13 cellular contexts compared by ENCODE assay signal in the genomic region with DNA sequence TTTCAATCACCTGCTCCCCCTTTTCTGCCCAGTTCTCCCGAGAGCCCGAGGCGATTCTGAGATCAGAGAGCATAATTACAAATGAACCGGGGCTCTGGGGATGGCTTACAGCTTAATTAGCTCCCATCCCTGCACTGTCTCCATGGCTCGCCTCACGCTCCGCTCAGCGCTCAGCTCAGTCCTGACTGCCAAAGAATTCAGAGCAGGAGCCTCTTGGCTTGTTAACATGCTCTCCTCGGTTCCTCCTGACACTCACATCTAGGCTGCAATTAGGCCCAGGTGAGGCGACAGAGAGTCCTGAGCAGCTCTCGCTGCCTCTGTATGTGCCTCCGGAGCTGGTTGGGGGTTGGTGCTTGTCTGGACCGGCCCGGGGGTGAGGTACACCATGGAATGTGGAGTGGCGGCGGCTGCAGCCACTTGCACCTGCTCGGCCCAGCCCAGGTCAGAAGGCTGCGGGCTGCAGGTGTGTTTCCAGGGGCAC.
DNase-seq lines count a peak whose midpoint lies in the region; ATAC-seq and TF ChIP-seq lines count a peak whose summit lies in the region.
"Had no signal": no experiment of that assay in that cellular context is flagged by ENCODE, and none has a peak within 500 bp of the region (broad histone marks: within the 10 kb centered on the region; RNA-seq: fewer than 3 reads in every experiment).

No MANE protein-coding gene starts in this region.

- TF ChIP-seq POLR2A in ovary (IDR thresholded peaks at IDR 0.05): no peak

- no peak overlapping the region for H3K4me3 ChIP-seq in lower lobe of right lung
- H3K4me3 ChIP-seq in ovary: no peak overlapping the region
- no peak overlapping the region for H3K4me3 ChIP-seq in tibial artery
- H3K4me3 ChIP-seq: K562 had no signal

- H3K4me1 ChIP-seq in lower lobe of right lung (peaks cover 40% of the 10 kb centered on the region), ovary (ENCODE audit: insufficient read depth) (no peaks in the 10 kb centered on the region), tibial artery (no peaks in the 10 kb centered on the region)

- H3K27me3 Mint-ChIP-seq in natural killer cell treated with Interleukin-12 subunit alpha and Interleukin-12 subunit beta and Interleukin-15 and Interleukin-18, amount 100 ng/mL, for 72 hours: peaks cover 16 to 28% of the 10 kb centered on the region in 2 donors
- peaks cover 6 to 11% of the 10 kb centered on the region in 2 donors for H3K27me3 Mint-ChIP-seq in natural killer cell (ENCODE audit: low read depth in 2 of 2)

- H3K9me3 Mint-ChIP-seq in natural killer cell treated with Interleukin-12 subunit alpha and Interleukin-12 subunit beta and Interleukin-15 and Interleukin-18, amount 100 ng/mL, for 72 hours: no peaks in the 10 kb centered on the region
- no peaks in the 10 kb centered on the region for H3K9me3 Mint-ChIP-seq in natural killer cell

- no peak overlapping the region for H3K27ac Mint-ChIP-seq in natural killer cell treated with Interleukin-12 subunit alpha and Interleukin-12 subunit beta and Interleukin-15 and Interleukin-18, amount 100 ng/mL, for 72 hours
- H3K27ac Mint-ChIP-seq in natural killer cell: no peak overlapping the region

- no peaks in the 10 kb centered on the region for H3K36me3 Mint-ChIP-seq in natural killer cell treated with Interleukin-12 subunit alpha and Interleukin-12 subunit beta and Interleukin-15 and Interleukin-18, amount 100 ng/mL, for 72 hours
- no peaks in the 10 kb centered on the region for H3K36me3 Mint-ChIP-seq in natural killer cell

- no peaks in the 10 kb centered on the region for H3K27me3 ChIP-seq in lower lobe of right lung (ENCODE audit: low read depth)
- H3K27me3 ChIP-seq in ovary: no peaks in the 10 kb centered on the region
- H3K27me3 ChIP-seq in tibial artery: peaks cover 0 to 8% of the 10 kb centered on the region in 2 donors

- no peaks in the 10 kb centered on the region for H3K36me3 ChIP-seq in lower lobe of right lung
- no peaks in the 10 kb centered on the region for H3K36me3 ChIP-seq in ovary
- H3K36me3 ChIP-seq in tibial artery: no peaks in the 10 kb centered on the region

- intact Hi-C loops in natural killer cell (cut with micrococcal nuclease) (no loop called here), lower lobe of right lung (cut with DNase I) (no loop called here), ovary (cut with DNase I) (no loop called here), tibial artery (cut with DNase I; ENCODE audit: low total_unique reads) (no loop called here)

- H3K4me1 Mint-ChIP-seq in natural killer cell treated with Interleukin-12 subunit alpha and Interleukin-12 subunit beta and Interleukin-15 and Interleukin-18, amount 100 ng/mL, for 72 hours (ENCODE audit: low read depth in 2 of 2): no peaks in the 10 kb centered on the region
- no peaks in the 10 kb centered on the region for H3K4me1 Mint-ChIP-seq in natural killer cell

- H3K27ac ChIP-seq in lower lobe of right lung: peak overlapping the region; percentile 68
- no peak overlapping the region for H3K27ac ChIP-seq in ovary
- no peak overlapping the region for H3K27ac ChIP-seq in tibial artery

- no peak for DNase-seq in natural killer cell treated with Interleukin-12 subunit alpha and Interleukin-12 subunit beta and Interleukin-15 and Interleukin-18, amount 100 ng/mL, for 72 hours (ENCODE audit: low spot score)
- no peak for DNase-seq in natural killer cell
- peak; percentile 8 for DNase-seq in cerebellum (ENCODE audit: low spot score)
- DNase-seq in lower lobe of right lung: peak; percentile 88
- DNase-seq in ureter (ENCODE audit: low spot score): peak; percentile 65
- no peak for DNase-seq in stimulated activated CD4-positive, alpha-beta T cell treated with anti-CD3 and anti-CD28 coated beads, Interleukin-4, amount 100 ng/mL, for 24 hours
- DNase-seq in ovary: no peak
- DNase-seq in tibial artery: no peak
- DNase-seq: activated CD4-positive, alpha-beta T cell treated with anti-CD3 and anti-CD28 coated beads, Interleukin-2, amount 50 U/mL, for 1 hour; effector CD4-positive, alpha-beta T cell; occipital lobe; T-helper 2 cell had no signal

- 43 to 47% (median 47%) methylated on average over 18 of the region's 18 CpGs for WGBS in ovary, 3 donors

- no peak overlapping the region for H3K4me3 Mint-ChIP-seq in natural killer cell treated with Interleukin-12 subunit alpha and Interleukin-12 subunit beta and Interleukin-15 and Interleukin-18, amount 100 ng/mL, for 72 hours
- H3K4me3 Mint-ChIP-seq in natural killer cell: no peak overlapping the region

- no peak for TF ChIP-seq EP300 in ovary (IDR thresholded peaks at IDR 0.05)

- ATAC-seq in natural killer cell treated with Interleukin-12 subunit alpha and Interleukin-12 subunit beta and Interleukin-15 and Interleukin-18, amount 100 ng/mL, for 72 hours: peak; percentile 32 to 36
- ATAC-seq in natural killer cell: no peak
- peak; percentile 90 to 96 for ATAC-seq in lower lobe of right lung
- ATAC-seq: K562 had no signal

- TF ChIP-seq CTCF in natural killer cell (IDR thresholded peaks at IDR 0.05) (no peak), lower lobe of right lung (IDR thresholded peaks at IDR 0.05) (no peak), ovary (IDR thresholded peaks at IDR 0.05) (no peak), tibial artery (IDR thresholded peaks at IDR 0.05) (no peak)

- H3K9me3 ChIP-seq in lower lobe of right lung: no peaks in the 10 kb centered on the region
- H3K9me3 ChIP-seq in ovary: no peaks in the 10 kb centered on the region
- H3K9me3 ChIP-seq in tibial artery: no peaks in the 10 kb centered on the region

Comparison
In these comparisons a context has a peak if more than half of its experiments do, and no peak if none do; other contexts are left out.
1. ATAC-seq: peak in natural killer cell treated with Interleukin-12 subunit alpha and Interleukin-12 subunit beta and Interleukin-15 and Interleukin-18, amount 100 ng/mL, for 72 hours (2 of 2) and lower lobe of right lung (2 of 2); none in natural killer cell (0 of 3).
2. DNase-seq: peak in cerebellum (single experiment), lower lobe of right lung (single experiment) and ureter (single experiment); none in natural killer cell treated with Interleukin-12 subunit alpha and Interleukin-12 subunit beta and Interleukin-15 and Interleukin-18, amount 100 ng/mL, for 72 hours (single experiment), natural killer cell (single experiment), stimulated activated CD4-positive, alpha-beta T cell treated with anti-CD3 and anti-CD28 coated beads, Interleukin-4, amount 100 ng/mL, for 24 hours (single experiment), ovary (0 of 5) and tibial artery (0 of 2).